11 cellular contexts compared by ENCODE assay signal in genomic region chr22:26445577-26446275, GRCh38.
"Had no signal": no experiment of that assay in that cellular context is flagged by ENCODE, and none has a peak within 500 bp of the region (broad histone marks: within the 10 kb centered on the region; RNA-seq: fewer than 3 reads in every experiment).

No MANE protein-coding gene starts in this region.

- H3K4me2 ChIP-seq: neural progenitor cell had no signal

- H3K4me3 ChIP-seq: gastroesophageal sphincter, neural progenitor cell, tibial nerve had no signal

- H3K4me1 ChIP-seq: neural progenitor cell, parathyroid adenoma, tibial nerve had no signal

- H3K79me2 ChIP-seq: parathyroid adenoma had no signal

- H2AFZ ChIP-seq: neural progenitor cell, parathyroid adenoma had no signal

- H3K27me3 ChIP-seq: gastroesophageal sphincter, neural progenitor cell, tibial nerve had no signal

- H3K9me3 ChIP-seq: gastroesophageal sphincter, tibial nerve had no signal

- H3K27ac ChIP-seq: gastroesophageal sphincter, neural progenitor cell, parathyroid adenoma, tibial nerve, VCaP had no signal

- ATAC-seq: activated CD8-positive, alpha-beta T cell treated with anti-CD3 and anti-CD28 coated beads, Interleukin-2, amount 10 ng/mL, durations not matched to agents 7 days and 5 days; effector memory CD8-positive, alpha-beta T cell; gastroesophageal sphincter; T-cell had no signal

- H3K36me3 ChIP-seq: neural progenitor cell had no signal

- H3K9ac ChIP-seq: neural progenitor cell, parathyroid adenoma had no signal

- DNase-seq: activated CD4-positive, alpha-beta T cell treated with anti-CD3 and anti-CD28 coated beads for 48 hours; activated CD8-positive, alpha-beta T cell treated with anti-CD3 and anti-CD28 coated beads, Interleukin-2, amount 10 ng/mL, durations not matched to agents 7 days and 5 days; activated naive CD4-positive, alpha-beta T cell; effector memory CD8-positive, alpha-beta T cell; kidney glomerular epithelial cell; T-cell had no signal
